Comparison of ENCODE assay signal across 17 cellular contexts in the genomic region with DNA sequence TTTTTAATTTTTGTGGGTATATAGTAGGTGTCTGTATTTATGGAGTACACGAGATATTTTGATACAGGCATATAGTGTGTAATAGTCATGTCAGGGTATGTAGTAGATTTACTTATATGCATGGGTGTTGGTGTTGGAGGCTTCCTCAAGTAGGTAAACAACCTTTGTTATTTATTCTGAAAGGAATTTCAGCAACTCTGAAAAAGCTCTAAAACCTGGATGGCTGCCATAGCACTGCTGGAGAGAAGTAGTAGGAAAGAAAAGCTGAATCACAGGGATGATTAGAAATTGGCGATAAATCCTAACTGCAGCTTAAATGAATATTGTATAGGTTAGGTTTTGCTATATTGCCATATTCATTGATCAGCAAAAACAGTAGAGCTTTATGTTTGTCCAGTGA. TPM values are rescaled to one million over a fixed set of nuclear protein-coding genes. Genes with fewer than 3 reads are reported as not detected.
DNase-seq lines count a peak whose midpoint lies in the region; ATAC-seq and TF ChIP-seq lines count a peak whose summit lies in the region.
"Had no signal": no experiment of that assay in that cellular context is flagged by ENCODE, and none has a peak within 500 bp of the region (broad histone marks: within the 10 kb centered on the region; RNA-seq: fewer than 3 reads in every experiment).

No MANE protein-coding gene starts in this region.

- intact Hi-C loops in thyroid gland (cut with DNase I) (no loop called here), breast epithelium (cut with DNase I; ENCODE audit: low total_unique reads) (no loop called here)

- DNase-seq in NCI-H2196 (lab: John Stamatoyannopoulos, UW; ENCODE audit: unreplicated experiment) (peak; percentile 42), NCI-H2196 treated with DMSO at 0.1 percent for 48 hours (lab: John Stamatoyannopoulos, UW; ENCODE audit: unreplicated experiment) (no peak), WTC11 (ENCODE audit: low spot score) (no peak), fibroblast of peridontal ligament (ENCODE audit: extremely low read depth) (peak; percentile 49), thyroid gland (peak; percentile 48 to 64), breast epithelium (ENCODE audit: low spot score in 2 of 2) (no peak)
- DNase-seq in activated naive CD8-positive, alpha-beta T cell treated with anti-CD3 and anti-CD28 coated beads for 36 hours, result no peak
- DNase-seq: activated naive CD4-positive, alpha-beta T cell treated with Interleukin-2 at 50 U/mL for 16 hours; DMS153; NCI-H1694; ovary; SJCRH30; tibial artery had no signal

- H3K9me3 Mint-ChIP-seq in WTC11, result no peaks in the 10 kb centered on the region
- no peaks in the 10 kb centered on the region for H3K9me3 Mint-ChIP-seq in activated naive CD8-positive, alpha-beta T cell treated with anti-CD3 and anti-CD28 coated beads for 36 hours
- H3K9me3 Mint-ChIP-seq: IgD-negative memory B cell, mesothelial cell of epicardium had no signal

- H3K36me3 Mint-ChIP-seq in WTC11, result peaks cover 19% of the 10 kb centered on the region
- peaks cover 21% of the 10 kb centered on the region for H3K36me3 Mint-ChIP-seq in activated naive CD8-positive, alpha-beta T cell treated with anti-CD3 and anti-CD28 coated beads for 36 hours

- H3K4me3 Mint-ChIP-seq in WTC11, result no peak overlapping the region
- H3K4me3 Mint-ChIP-seq in activated naive CD8-positive, alpha-beta T cell treated with anti-CD3 and anti-CD28 coated beads for 36 hours, result no peak overlapping the region
- H3K4me3 Mint-ChIP-seq: mesothelial cell of epicardium had no signal

- H3K27ac ChIP-seq in thyroid gland, result peak overlapping the region; percentile 64 to 78 (median 77)
- H3K27ac ChIP-seq in breast epithelium, result no peak overlapping the region
- H3K27ac ChIP-seq: ovary, SJCRH30, tibial artery had no signal

- POLR2A ChIA-PET in WTC11 (lab: Charles Lee), result no interaction called here

- H3K27me3 ChIP-seq in thyroid gland (no peaks in the 10 kb centered on the region), breast epithelium (no peaks in the 10 kb centered on the region)
- H3K27me3 ChIP-seq: ovary, SJCRH30, tibial artery had no signal

- H3K36me3 ChIP-seq in thyroid gland (peaks cover 9 to 10% of the 10 kb centered on the region in 2 donors), breast epithelium (no peaks in the 10 kb centered on the region)
- H3K36me3 ChIP-seq: ovary, SJCRH30 had no signal

- CTCF ChIA-PET in WTC11 (lab: Charles Lee), result interaction anchor here (0.6 to 2.4 kb wide), 6 partner anchors 17 to 234 kb away, joined by 3 to 11 read pairs (median 4); no protein-coding TSS in a partner anchor

- peaks cover 14% of the 10 kb centered on the region for H3K4me1 Mint-ChIP-seq in WTC11
- H3K4me1 Mint-ChIP-seq in activated naive CD8-positive, alpha-beta T cell treated with anti-CD3 and anti-CD28 coated beads for 36 hours, result peaks cover 27% of the 10 kb centered on the region

- H3K4me3 ChIP-seq in thyroid gland (replicated peaks in 1 of 3), result no peak overlapping the region
- no peak overlapping the region for H3K4me3 ChIP-seq in breast epithelium
- H3K4me3 ChIP-seq: ovary, SJCRH30, tibial artery had no signal

- H3K27ac Mint-ChIP-seq in WTC11, result 0 out of 2 replicates have a peak overlapping the region, but pooled peaks have one; percentile 19
- no peak overlapping the region for H3K27ac Mint-ChIP-seq in activated naive CD8-positive, alpha-beta T cell treated with anti-CD3 and anti-CD28 coated beads for 36 hours
- H3K27ac Mint-ChIP-seq: IgD-negative memory B cell had no signal

- peaks cover 15 to 24% of the 10 kb centered on the region in 2 donors for H3K4me1 ChIP-seq in thyroid gland
- H3K4me1 ChIP-seq in breast epithelium, result no peaks in the 10 kb centered on the region
- H3K4me1 ChIP-seq: SJCRH30 had no signal

- TF ChIP-seq CTCF in WTC11 (IDR thresholded peaks at IDR 0.05) (no peak), thyroid gland (IDR thresholded peaks at IDR 0.05) (no peak), breast epithelium (IDR thresholded peaks at IDR 0.05) (no peak)

- WGBS in thyroid gland, 2 donors, result 47 to 54% methylated on average over 2 of the region's 2 CpGs

- no peaks in the 10 kb centered on the region for H3K27me3 Mint-ChIP-seq in WTC11 (ENCODE audit: low read depth)
- peaks cover 29% of the 10 kb centered on the region for H3K27me3 Mint-ChIP-seq in activated naive CD8-positive, alpha-beta T cell treated with anti-CD3 and anti-CD28 coated beads for 36 hours
- H3K27me3 Mint-ChIP-seq: IgD-negative memory B cell had no signal

- TF ChIP-seq POLR2A in thyroid gland (IDR thresholded peaks at IDR 0.05) (no peak), breast epithelium (IDR thresholded peaks at IDR 0.05) (no peak)

- H3K9me3 ChIP-seq in thyroid gland (no peaks in the 10 kb centered on the region), breast epithelium (no peaks in the 10 kb centered on the region)
- H3K9me3 ChIP-seq: ovary, SJCRH30, tibial artery had no signal

- ATAC-seq in WTC11 (no peak; the same call in 1 of the 2 replicates), HG03354 (IDR thresholded peaks at IDR 0.05; ENCODE audit: poor library complexity, severe bottlenecking, unreplicated experiment) (no peak)
- ATAC-seq: esophagus mucosa had no signal

TF ChIP-seq in WTC11, 78 proteins besides CTCF, POLR2A, EP300 and RAD21:
- TF ChIP-seq, protein P1, sequence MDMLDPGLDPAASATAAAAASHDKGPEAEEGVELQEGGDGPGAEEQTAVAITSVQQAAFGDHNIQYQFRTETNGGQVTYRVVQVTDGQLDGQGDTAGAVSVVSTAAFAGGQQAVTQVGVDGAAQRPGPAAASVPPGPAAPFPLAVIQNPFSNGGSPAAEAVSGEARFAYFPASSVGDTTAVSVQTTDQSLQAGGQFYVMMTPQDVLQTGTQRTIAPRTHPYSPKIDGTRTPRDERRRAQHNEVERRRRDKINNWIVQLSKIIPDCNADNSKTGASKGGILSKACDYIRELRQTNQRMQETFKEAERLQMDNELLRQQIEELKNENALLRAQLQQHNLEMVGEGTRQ (CRISPR knock-in tag; IDR thresholded peaks at IDR 0.05), result no peak

RNA-seq across cellular contexts. Expression of a gene that starts 44.4 kb away (rescaled TPM):
- total RNA-seq in WTC11 (2021) (27.5 to 33.9 TPM (median 27.8 TPM) in 3 replicates), thyroid gland (100 to 1,000 TPM in 2 of 4 donors, 10 to 100 TPM in 2; 53.3 to 102 (median 90.7) TPM), breast epithelium (10 to 100 TPM in 2 of 3 donors, 1 to 10 TPM in 1; 9.9 to 89.0 (median 48.5) TPM)
- total RNA-seq in activated naive CD8-positive, alpha-beta T cell treated with anti-CD3 and anti-CD28 coated beads for 36 hours, result under 1 TPM; 0.14 to 0.48 TPM

RNA-seq across cellular contexts. Expression of a gene that starts 45.5 kb away (rescaled TPM):
- total RNA-seq in WTC11 (2021) (340 to 353 TPM (median 345 TPM) in 3 replicates), thyroid gland (1,000 to 10,000 TPM in 1 of 4 donors, 100 to 1,000 TPM in 3; 782 to 1,078 (median 902) TPM), breast epithelium (100 to 1,000 TPM; 305 to 560 (median 418) TPM)
- 10 to 100 TPM; 26.5 to 29.7 TPM for total RNA-seq in activated naive CD8-positive, alpha-beta T cell treated with anti-CD3 and anti-CD28 coated beads for 36 hours

Comparison
In these comparisons a context has a peak if more than half of its experiments do, and no peak if none do; other contexts are left out.
1. DNase-seq: peak in NCI-H2196 (single experiment), fibroblast of peridontal ligament (single experiment) and thyroid gland (2 of 2); none in NCI-H2196 treated with DMSO at 0.1 percent for 48 hours (single experiment), WTC11 (single experiment), activated naive CD8-positive, alpha-beta T cell treated with anti-CD3 and anti-CD28 coated beads for 36 hours (single experiment) and breast epithelium (0 of 2).
2. H3K27ac ChIP-seq: peak in thyroid gland (3 of 3); none in breast epithelium (0 of 2).
3. RNA of a gene that starts 44.4 kb away (total RNA-seq): 53.3 to 102 TPM in thyroid gland, 9.9 to 89.0 TPM in breast epithelium and 27.5 to 33.9 TPM in WTC11; 0.14 to 0.48 TPM in activated naive CD8-positive, alpha-beta T cell treated with anti-CD3 and anti-CD28 coated beads for 36 hours; every median in the first group is over 4 times any median in the second.
4. RNA of a gene that starts 45.5 kb away (total RNA-seq): 782 to 1,078 TPM in thyroid gland, 305 to 560 TPM in breast epithelium and 340 to 353 TPM in WTC11; 26.5 to 29.7 TPM in activated naive CD8-positive, alpha-beta T cell treated with anti-CD3 and anti-CD28 coated beads for 36 hours; every median in the first group is over 4 times any median in the second.